Comparison of ENCODE assay signal across 23 cellular contexts in genomic region chr3:71215351-71215750, GRCh38.
DNase-seq lines count a peak whose midpoint lies in the region; ATAC-seq lines count a peak whose summit lies in the region.
"Had no signal": no experiment of that assay in that cellular context is flagged by ENCODE, and none has a peak within 500 bp of the region (broad histone marks: within the 10 kb centered on the region; RNA-seq: fewer than 3 reads in every experiment).

No MANE protein-coding gene starts in this region.

- peaks cover 94% of the 10 kb centered on the region for H3K4me1 Mint-ChIP-seq in activated naive CD4-positive, alpha-beta T cell treated with anti-CD3 and anti-CD28 coated beads, Interleukin-2, amount 50 U/mL, for 24 hours
- H3K4me1 Mint-ChIP-seq in activated naive CD8-positive, alpha-beta T cell (ENCODE audit: low read depth) = peaks cover 84% of the 10 kb centered on the region
- H3K4me1 Mint-ChIP-seq in naive B cell = peaks cover 62 to 90% (median 85%) of the 10 kb centered on the region in 3 donors

- H3K4me3 Mint-ChIP-seq in activated naive CD4-positive, alpha-beta T cell treated with anti-CD3 and anti-CD28 coated beads, Interleukin-2, amount 50 U/mL, for 24 hours = peak overlapping the region; percentile 11
- H3K4me3 Mint-ChIP-seq in activated naive CD8-positive, alpha-beta T cell = no peak overlapping the region
- H3K4me3 Mint-ChIP-seq in naive B cell = peak overlapping the region in 5 of 8 donors; percentile 11 to 74 (median 61)
- H3K4me3 Mint-ChIP-seq: GM23338 had no signal

- H3K9me3 Mint-ChIP-seq in activated naive CD4-positive, alpha-beta T cell treated with anti-CD3 and anti-CD28 coated beads, Interleukin-2, amount 50 U/mL, for 24 hours = peaks cover 4% of the 10 kb centered on the region
- peaks cover 10 to 19% of the 10 kb centered on the region in 2 donors for H3K9me3 Mint-ChIP-seq in activated naive CD4-positive, alpha-beta T cell treated with anti-CD3 and anti-CD28 coated beads, Interleukin-2, amount 50 U/mL, for 72 hours
- H3K9me3 Mint-ChIP-seq in activated naive CD8-positive, alpha-beta T cell (ENCODE audit: low read depth) = peaks cover 9% of the 10 kb centered on the region
- peaks cover 0 to 1% (median 0%) of the 10 kb centered on the region in 7 donors for H3K9me3 Mint-ChIP-seq in naive B cell
- H3K9me3 Mint-ChIP-seq: GM23338 had no signal

- no peak for ATAC-seq in activated naive CD4-positive, alpha-beta T cell treated with anti-CD3 and anti-CD28 coated beads, Interleukin-2, amount 50 U/mL, for 72 hours
- no peak for ATAC-seq in naive B cell (ENCODE audit: low read depth in 2 of 2)
- ATAC-seq in HG03025 (IDR thresholded peaks at IDR 0.05; ENCODE audit: low FRiP score, unreplicated experiment) = no peak
- ATAC-seq: GM23338, PC-3 had no signal

- no peak for DNase-seq in activated naive CD4-positive, alpha-beta T cell treated with anti-CD3 and anti-CD28 coated beads, Interleukin-2, amount 50 U/mL, for 72 hours (ENCODE audit: low spot score in 2 of 2)
- DNase-seq in naive B cell (no peak), NCI-H345 treated with DMSO at 0.1 percent for 48 hours (lab: John Stamatoyannopoulos, UW; ENCODE audit: unreplicated experiment) (no peak)
- no peak for DNase-seq in activated CD4-positive, CD25-positive, alpha-beta regulatory T cell (lab: John Stamatoyannopoulos, UW)
- DNase-seq: 8988T; ACHN; DMS53; Kasumi-1; MV-4-11; NCI-H1105; NCI-H1436 treated with DMSO at 0.1 percent for 48 hours; NCI-H187 treated with DMSO at 0.1 percent for 48 hours; NCI-H2171 treated with DMSO at 0.1 percent for 48 hours; NCI-H446; NCI-H524 treated with DMSO at 0.1 percent for 48 hours; NCI-H774; NK-92 treated with Interleukin-12 subunit alpha and Interleukin-12 subunit beta, amount 100 ng/mL, for 24 hours; PC-3; SK-N-SH had no signal

- H3K27me3 Mint-ChIP-seq in activated naive CD4-positive, alpha-beta T cell treated with anti-CD3 and anti-CD28 coated beads, Interleukin-2, amount 50 U/mL, for 24 hours = no peaks in the 10 kb centered on the region
- H3K27me3 Mint-ChIP-seq in activated naive CD8-positive, alpha-beta T cell = no peaks in the 10 kb centered on the region
- H3K27me3 Mint-ChIP-seq in naive B cell = no peaks in the 10 kb centered on the region

- H3K27ac Mint-ChIP-seq in activated naive CD4-positive, alpha-beta T cell treated with anti-CD3 and anti-CD28 coated beads, Interleukin-2, amount 50 U/mL, for 24 hours = peak overlapping the region; percentile 73
- peak overlapping the region in 1 of 2 donors; percentile 5 for H3K27ac Mint-ChIP-seq in activated naive CD4-positive, alpha-beta T cell treated with anti-CD3 and anti-CD28 coated beads, Interleukin-2, amount 50 U/mL, for 72 hours
- peak overlapping the region; percentile 92 for H3K27ac Mint-ChIP-seq in activated naive CD8-positive, alpha-beta T cell
- H3K27ac Mint-ChIP-seq in naive B cell = peak overlapping the region in 5 of 6 donors; percentile 6 to 81 (median 58)
- H3K27ac Mint-ChIP-seq: GM23338 had no signal

- peaks cover 35% of the 10 kb centered on the region for H3K36me3 Mint-ChIP-seq in activated naive CD4-positive, alpha-beta T cell treated with anti-CD3 and anti-CD28 coated beads, Interleukin-2, amount 50 U/mL, for 24 hours
- H3K36me3 Mint-ChIP-seq in activated naive CD4-positive, alpha-beta T cell treated with anti-CD3 and anti-CD28 coated beads, Interleukin-2, amount 50 U/mL, for 72 hours = peaks cover 33 to 35% of the 10 kb centered on the region in 2 donors
- peaks cover 36% of the 10 kb centered on the region for H3K36me3 Mint-ChIP-seq in activated naive CD8-positive, alpha-beta T cell
- peaks cover 10 to 15% of the 10 kb centered on the region in 2 donors for H3K36me3 Mint-ChIP-seq in naive B cell
